Comparison of ENCODE assay signal across 9 cellular contexts in genomic region chr1:154222518-154222917, GRCh38. TPM values are rescaled to one million over a fixed set of nuclear protein-coding genes. Genes with fewer than 3 reads are reported as not detected.
A peak's percentile ranks its signal among the peaks of the same experiment; 100 is the strongest.
DNase-seq lines count a peak whose midpoint lies in the region; ATAC-seq, FAIRE-seq and TF ChIP-seq lines count a peak whose summit lies in the region.
"Had no signal": no experiment of that assay in that cellular context is flagged by ENCODE, and none has a peak within 500 bp of the region (broad histone marks: within the 10 kb centered on the region; RNA-seq: fewer than 3 reads in every experiment).

No MANE protein-coding gene starts in this region.

- ATAC-seq in IMR-90 (ENCODE audit: low read depth) (no peak), GM19395 (IDR thresholded peaks at IDR 0.05; ENCODE audit: unreplicated experiment) (no peak)
- ATAC-seq in naive thymus-derived CD4-positive, alpha-beta T cell: no peak

- H3K56ac ChIP-seq in IMR-90 (ENCODE audit: extremely low read depth, insufficient read depth, low read length): no peak overlapping the region

- TF ChIP-seq CTCF in BE2C (IDR thresholded peaks at IDR 0.05; ENCODE audit: low read depth, low read length): no peak
- no peak for TF ChIP-seq CTCF in IMR-90 (conservative IDR thresholded peaks at IDR 0.05; ENCODE audit: low read depth, low read length)
- TF ChIP-seq CTCF in MCF 10A (IDR thresholded peaks at IDR 0.05; ENCODE audit: unreplicated experiment): no peak

- H3K14ac ChIP-seq in IMR-90 (replicated peaks; ENCODE audit: low read depth, low read length): peak overlapping the region; percentile 79

- no peak overlapping the region for H2AK5ac ChIP-seq in IMR-90 (ENCODE audit: low read depth, low read length)

- FAIRE-seq in H54 (lab: Jason Lieb, UNC): no peak

- in situ Hi-C loops in IMR-90 (cut with MboI; ENCODE audit: low sequenced_read_pairs): no loop called here

- H3K36me3 ChIP-seq in BE2C (peaks cover 66% of the 10 kb centered on the region), IMR-90 (ENCODE audit: control insufficient read depth, insufficient read depth, low read length) (peaks cover 30% of the 10 kb centered on the region)
- peaks cover 5 to 50% (median 10%) of the 10 kb centered on the region in 3 experiments for H3K36me3 ChIP-seq in naive thymus-derived CD4-positive, alpha-beta T cell (ENCODE audit: control insufficient read depth in 2 of 3, insufficient read depth in 3 of 3, low read length in 3 of 3)

- no peak overlapping the region for H3K18ac ChIP-seq in IMR-90 (ENCODE audit: low read depth, low read length)

- H2AFZ ChIP-seq in IMR-90 (replicated peaks; ENCODE audit: low read length, poor library complexity): no peak overlapping the region

- no peak for TF ChIP-seq POLR2A in IMR-90 (IDR thresholded peaks at IDR 0.05; ENCODE audit: low read depth, low read length)
- TF ChIP-seq POLR2A in H54 (IDR thresholded peaks at IDR 0.05; ENCODE audit: low read depth, low read length): no peak

- no peak overlapping the region for H3K4ac ChIP-seq in IMR-90 (ENCODE audit: low read depth, low read length)

- no peaks in the 10 kb centered on the region for H3K4me1 ChIP-seq in BE2C
- no peaks in the 10 kb centered on the region; the same call in 1 of the 2 replicates for H3K4me1 ChIP-seq in IMR-90 (ENCODE audit: control insufficient read depth, insufficient read depth, low read length)
- H3K4me1 ChIP-seq in naive thymus-derived CD4-positive, alpha-beta T cell (ENCODE audit: control insufficient read depth in 2 of 2, insufficient read depth in 2 of 2, low read length in 2 of 2): peaks cover 42 to 44% of the 10 kb centered on the region in 2 donors

- peaks cover 54% of the 10 kb centered on the region for H4K20me1 ChIP-seq in IMR-90 (ENCODE audit: insufficient read depth, low read length)

- peak overlapping the region; percentile 55; the same call in 1 of the 2 replicates for H3K23ac ChIP-seq in IMR-90 (ENCODE audit: low read depth, low read length)

- H3K9me1 ChIP-seq in IMR-90 (ENCODE audit: insufficient read depth, low read length): 0 out of 2 replicates have a peak, but pooled peaks cover 2% of the 10 kb centered on the region

- peak overlapping the region; percentile 98; the same call in 1 of the 2 replicates for H3K4me2 ChIP-seq in IMR-90 (ENCODE audit: low read depth, low read length)

- TF ChIP-seq RAD21 in IMR-90 (IDR thresholded peaks at IDR 0.05; ENCODE audit: low read length): no peak

- no peak overlapping the region for H3K27ac ChIP-seq in IMR-90 (ENCODE audit: insufficient read depth, low read length)
- peak overlapping the region; percentile 99 for H3K27ac ChIP-seq in naive thymus-derived CD4-positive, alpha-beta T cell (ENCODE audit: low read depth, low read length)

- POLR2A ChIA-PET in IMR-90 (lab: Charles Lee; ENCODE audit: unreplicated experiment) (no interaction called here), MCF 10A (lab: Yijun Ruan, JAX) (interaction anchor here (0.5 to 11.7 kb wide), 25 partner anchors 9 to 1100 kb away, joined by 3 to 167 read pairs (median 6); partner anchors contain the start of genes HAX1, PYGO2, RAB13 and RPS27)
- POLR2A ChIA-PET in naive thymus-derived CD4-positive, alpha-beta T cell (lab: Charles Lee): interaction anchor here (0.7 to 1.6 kb wide), 10 partner anchors 15 to 439 kb away, joined by 3 to 4 read pairs (median 3); no protein-coding TSS in a partner anchor

- H3K9me3 ChIP-seq in BE2C: no peaks in the 10 kb centered on the region
- no peaks in the 10 kb centered on the region for H3K9me3 ChIP-seq in IMR-90 (ENCODE audit: control insufficient read depth, insufficient read depth, low read length)
- H3K9me3 ChIP-seq in naive thymus-derived CD4-positive, alpha-beta T cell (ENCODE audit: control insufficient read depth in 2 of 3, low read length in 3 of 3): no peaks in the 10 kb centered on the region

- H3K9ac ChIP-seq in IMR-90 (ENCODE audit: low read depth, low read length): no peak overlapping the region; the same call in 1 of the 2 replicates

- H3K4me3 ChIP-seq in BE2C (ENCODE audit: low read depth, low read length): peak overlapping the region; percentile 68
- peak overlapping the region; percentile 94 for H3K4me3 ChIP-seq in IMR-90 (ENCODE audit: insufficient read depth, low read depth, low read length)
- peak overlapping the region; percentile 95 for H3K4me3 ChIP-seq in naive thymus-derived CD4-positive, alpha-beta T cell (ENCODE audit: low read length)

- WGBS in IMR-90 (ENCODE audit: extremely low coverage in 2 of 2, insufficient read length in 1 of 2), 2 experiments: no CpG with 5 or more reads among the region's 1 CpG

- dilution Hi-C loops in IMR-90 (cut with HindIII; ENCODE audit: low sequenced_read_pairs, unreplicated experiment): no loop called here

- no peaks in the 10 kb centered on the region for H3K27me3 Mint-ChIP-seq in MCF 10A (ENCODE audit: insufficient read depth, unreplicated experiment)
- peaks cover 0 to 4% (median 0%) of the 10 kb centered on the region in 5 donors for H3K27me3 Mint-ChIP-seq in naive thymus-derived CD4-positive, alpha-beta T cell

- no peak overlapping the region for H2AK9ac ChIP-seq in IMR-90 (replicated peaks; ENCODE audit: low read depth, low read length, poor library complexity)

- no peaks in the 10 kb centered on the region for H3K9me3 Mint-ChIP-seq in MCF 10A (ENCODE audit: unreplicated experiment)
- H3K9me3 Mint-ChIP-seq in naive thymus-derived CD4-positive, alpha-beta T cell: peaks cover 0 to 3% (median 0%) of the 10 kb centered on the region in 11 donors

- BruUV-seq in IMR-90 (replicated peaks; lab: Mats Ljungman, UMichigan) (no TSS peak), MCF 10A (replicated peaks; lab: Mats Ljungman, UMichigan) (no TSS peak)

- peaks cover 45% of the 10 kb centered on the region for H3K4me1 Mint-ChIP-seq in MCF 10A (ENCODE audit: insufficient read depth, unreplicated experiment)
- peaks cover 57 to 80% (median 76%) of the 10 kb centered on the region in 7 donors for H3K4me1 Mint-ChIP-seq in naive thymus-derived CD4-positive, alpha-beta T cell

- H2BK5ac ChIP-seq in IMR-90 (ENCODE audit: low read depth, low read length, poor library complexity, severe bottlenecking): no peak overlapping the region

- no peaks in the 10 kb centered on the region for H3K27me3 ChIP-seq in BE2C
- no peaks in the 10 kb centered on the region for H3K27me3 ChIP-seq in IMR-90 (ENCODE audit: control insufficient read depth, insufficient read depth, low read length)
- no peaks in the 10 kb centered on the region for H3K27me3 ChIP-seq in naive thymus-derived CD4-positive, alpha-beta T cell (ENCODE audit: control insufficient read depth in 2 of 2, insufficient read depth in 2 of 2, low read length in 2 of 2)

- H4K5ac ChIP-seq in IMR-90 (ENCODE audit: low read depth, low read length): no peak overlapping the region

- H3K4me3 Mint-ChIP-seq in MCF 10A (ENCODE audit: unreplicated experiment): peak overlapping the region; percentile 92
- peak overlapping the region; percentile 83 to 100 (median 98) for H3K4me3 Mint-ChIP-seq in naive thymus-derived CD4-positive, alpha-beta T cell

- H2BK120ac ChIP-seq in IMR-90 (ENCODE audit: low read depth, low read length): no peak overlapping the region

- intact Hi-C loops in IMR-90 (cut with micrococcal nuclease): loop anchor here (5.0 kb wide), 1 partner anchor 35 kb away; no protein-coding TSS in a partner anchor
- intact Hi-C loops in MCF 10A (cut with micrococcal nuclease): no loop called here
- intact Hi-C loops in naive thymus-derived CD4-positive, alpha-beta T cell (cut with micrococcal nuclease): loop anchor here (5.0 to 10.0 kb wide), 3 partner anchors 405 to 1972 kb away; partner anchors contain the start of genes PYGO2 (in 1 of the 2) and SLC25A44 (in 1 of the 2)

- peak overlapping the region; percentile 99 for H3K27ac Mint-ChIP-seq in MCF 10A (ENCODE audit: low read depth, unreplicated experiment)
- H3K27ac Mint-ChIP-seq in naive thymus-derived CD4-positive, alpha-beta T cell: peak overlapping the region; percentile 96 to 100 (median 99)

- CTCF ChIA-PET in IMR-90 (lab: Yijun Ruan, JAX) (interaction anchor here (1.2 kb wide), 1 partner anchor 23 kb away, joined by 3 read pairs; no protein-coding TSS in a partner anchor), MCF 10A (lab: Yijun Ruan, JAX) (interaction anchor here (0.8 to 1.7 kb wide), 8 partner anchors 20 to 113 kb away, joined by 3 to 10 read pairs (median 4); no protein-coding TSS in a partner anchor)
- CTCF ChIA-PET in naive thymus-derived CD4-positive, alpha-beta T cell (lab: Charles Lee): interaction anchor here (0.7 to 1.7 kb wide), 4 partner anchors 23 to 1756 kb away, joined by 3 to 8 read pairs (median 5); partner anchors contain the start of gene ARHGEF2

- H2BK15ac ChIP-seq in IMR-90 (ENCODE audit: low read depth, low read length): no peak overlapping the region

- DNase-seq in BE2C (no peak), IMR-90 (no peak), MCF 10A (ENCODE audit: unreplicated experiment) (no peak), AG08396 (ENCODE audit: low spot score) (no peak), NOMO-1 treated with DMSO at 0.1 percent for 48 hours (lab: John Stamatoyannopoulos, UW; ENCODE audit: unreplicated experiment) (no peak), H54 (ENCODE audit: insufficient read length, low spot score) (no peak)
- no peak for DNase-seq in naive thymus-derived CD4-positive, alpha-beta T cell
- DNase-seq: cerebellar nuclear complex had no signal

- H2BK20ac ChIP-seq in IMR-90 (ENCODE audit: low read depth, low read length): no peak overlapping the region

- H4K8ac ChIP-seq in IMR-90 (ENCODE audit: low read depth in 2 of 2, low read length in 2 of 2): no peak overlapping the region

- H3K79me1 ChIP-seq in IMR-90 (ENCODE audit: low read depth in 1 of 2, low read length in 2 of 2): peaks cover 19 to 56% of the 10 kb centered on the region in 2 experiments

- no peak overlapping the region for H4K91ac ChIP-seq in IMR-90 (ENCODE audit: insufficient read depth, low read depth, low read length)

- peaks cover 55% of the 10 kb centered on the region for H3K36me3 Mint-ChIP-seq in MCF 10A (ENCODE audit: insufficient read depth, unreplicated experiment)
- H3K36me3 Mint-ChIP-seq in naive thymus-derived CD4-positive, alpha-beta T cell: peaks cover 13 to 46% (median 30%) of the 10 kb centered on the region in 5 donors

RNA-seq across cellular contexts. Expression of gene UBAP2L, which starts 1.8 kb away (rescaled TPM):
- polyA plus RNA-seq in BE2C (2012; ENCODE audit: insufficient read depth, insufficient read length, low read depth): 165 TPM
- total RNA-seq in IMR-90 (2012; rRNA removed) (57.5 and 77.2 TPM in 2 replicates), MCF 10A (2022) (219 and 223 TPM in 2 replicates)
- 149 and 156 TPM in 2 replicates for polyA plus RNA-seq in IMR-90 (2012; rRNA removed)
- polyA plus RNA-seq in IMR-90 (2012; cell fraction: cytosol; rRNA removed): 58.9 and 125 TPM in 2 replicates
- 363 and 547 TPM in 2 replicates for polyA plus RNA-seq in IMR-90 (2012; cell fraction: nucleus; rRNA removed; ENCODE audit: low replicate concordance)
- total RNA-seq in naive thymus-derived CD4-positive, alpha-beta T cell: 100 to 1,000 TPM; 183 to 235 (median 189) TPM
- polyA plus RNA-seq in naive thymus-derived CD4-positive, alpha-beta T cell: 10 to 100 TPM; 49.4 to 79.0 TPM

RNA-seq across cellular contexts. Expression of gene CFAP141, which starts 16.4 kb away (rescaled TPM):
- not detected for polyA plus RNA-seq in BE2C (2012; ENCODE audit: insufficient read depth, insufficient read length, low read depth)
- not detected in 2 replicates for total RNA-seq in IMR-90 (2012; rRNA removed)
- polyA plus RNA-seq in IMR-90 (2012; rRNA removed): not detected in 2 replicates
- polyA plus RNA-seq in IMR-90 (2012; cell fraction: cytosol; rRNA removed): not detected in 2 replicates
- polyA plus RNA-seq in IMR-90 (2012; cell fraction: nucleus; rRNA removed; ENCODE audit: low replicate concordance): not detected in 2 replicates
- not detected in 2 replicates for total RNA-seq in MCF 10A (2022)
- total RNA-seq in naive thymus-derived CD4-positive, alpha-beta T cell: not detected
- polyA plus RNA-seq in naive thymus-derived CD4-positive, alpha-beta T cell: not detected

RNA-seq across cellular contexts. Expression of gene TPM3, which starts 30.6 kb away (rescaled TPM):
- polyA plus RNA-seq in BE2C (2012; ENCODE audit: insufficient read depth, insufficient read length, low read depth): 577 TPM
- total RNA-seq in IMR-90 (2012; rRNA removed) (530 and 974 TPM in 2 replicates), MCF 10A (2022) (625 and 698 TPM in 2 replicates)
- 409 and 438 TPM in 2 replicates for polyA plus RNA-seq in IMR-90 (2012; rRNA removed)
- polyA plus RNA-seq in IMR-90 (2012; cell fraction: cytosol; rRNA removed): 159 and 397 TPM in 2 replicates
- 82.6 and 262 TPM in 2 replicates for polyA plus RNA-seq in IMR-90 (2012; cell fraction: nucleus; rRNA removed; ENCODE audit: low replicate concordance)
- total RNA-seq in naive thymus-derived CD4-positive, alpha-beta T cell: 100 to 1,000 TPM; 264 to 688 (median 281) TPM
- 100 to 1,000 TPM; 653 to 718 TPM for polyA plus RNA-seq in naive thymus-derived CD4-positive, alpha-beta T cell

RNA-seq across cellular contexts. Expression of gene HAX1, which starts 49.9 kb away (rescaled TPM):
- polyA plus RNA-seq in BE2C (2012; ENCODE audit: insufficient read depth, insufficient read length, low read depth): 187 TPM
- total RNA-seq in IMR-90 (2012; rRNA removed) (140 and 146 TPM in 2 replicates), MCF 10A (2022) (261 and 295 TPM in 2 replicates)
- polyA plus RNA-seq in IMR-90 (2012; rRNA removed): 117 TPM in 2 replicates
- 57.8 and 129 TPM in 2 replicates for polyA plus RNA-seq in IMR-90 (2012; cell fraction: cytosol; rRNA removed)
- polyA plus RNA-seq in IMR-90 (2012; cell fraction: nucleus; rRNA removed; ENCODE audit: low replicate concordance): 51.3 and 98.5 TPM in 2 replicates
- total RNA-seq in naive thymus-derived CD4-positive, alpha-beta T cell: 100 to 1,000 TPM in 3 of 5 experiments, 10 to 100 TPM in 2; 71.9 to 111 (median 104) TPM
- polyA plus RNA-seq in naive thymus-derived CD4-positive, alpha-beta T cell: 100 to 1,000 TPM; 198 to 201 TPM
